Comparison of ENCODE assay signal across 12 cellular contexts in the genomic region with DNA sequence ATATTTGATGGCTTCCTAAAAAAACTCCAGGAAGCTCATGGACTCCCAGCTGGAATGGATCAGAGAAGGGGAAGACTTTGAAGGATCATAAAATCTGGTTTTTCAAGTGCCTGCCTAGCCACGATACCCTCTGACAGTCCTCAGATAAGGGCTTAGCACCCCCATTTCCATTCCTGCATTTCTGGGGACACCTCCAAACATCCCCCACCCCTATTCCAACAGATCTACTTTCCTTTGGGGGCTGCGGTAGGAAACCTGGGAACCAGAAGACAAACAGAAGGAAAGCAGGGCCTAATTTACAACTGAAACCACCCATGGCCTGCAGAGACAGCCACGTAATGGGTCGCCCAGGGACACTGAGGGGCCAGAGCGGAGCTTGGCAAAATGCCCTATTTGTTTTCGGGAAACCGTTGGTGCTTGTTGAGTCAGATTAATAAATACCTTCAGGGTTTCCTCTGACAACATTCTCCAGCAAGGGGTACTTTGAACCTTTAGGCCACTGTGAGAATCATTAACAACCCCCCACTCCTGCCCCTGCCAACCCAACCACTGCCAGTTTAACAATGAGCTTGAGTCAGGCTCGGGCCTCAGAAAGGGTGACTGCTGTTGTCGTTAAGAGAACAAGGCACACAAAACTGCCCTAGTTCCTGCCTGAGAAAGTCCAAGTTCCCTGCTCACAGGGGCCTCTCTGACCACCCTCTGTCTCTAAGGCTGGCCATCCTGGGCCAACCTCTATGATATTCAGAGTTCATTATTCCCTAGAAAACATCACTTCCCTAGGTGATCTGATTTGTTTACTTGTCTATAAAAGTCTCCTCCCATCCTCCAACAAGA. TPM values are rescaled to one million over a fixed set of nuclear protein-coding genes. Genes with fewer than 3 reads are reported as not detected.
DNase-seq lines count a peak whose midpoint lies in the region; ATAC-seq and TF ChIP-seq lines count a peak whose summit lies in the region.
"Had no signal": no experiment of that assay in that cellular context is flagged by ENCODE, and none has a peak within 500 bp of the region (broad histone marks: within the 10 kb centered on the region; RNA-seq: fewer than 3 reads in every experiment).

No MANE protein-coding gene starts in this region.

- 49% methylated on average over 9 of the region's 9 CpGs for WGBS in urinary bladder

- no peaks in the 10 kb centered on the region for H3K36me3 Mint-ChIP-seq in natural killer cell treated with Interleukin-12 subunit alpha and Interleukin-12 subunit beta and Interleukin-15 and Interleukin-18, amount 100 ng/mL, for 72 hours

- H3K4me1 ChIP-seq in urinary bladder (ENCODE audit: insufficient read depth): peaks cover 3% of the 10 kb centered on the region
- H3K4me1 ChIP-seq: lower lobe of right lung had no signal

- H3K27ac ChIP-seq in urinary bladder (ENCODE audit: low read depth): peak overlapping the region; percentile 67
- H3K27ac ChIP-seq: lower lobe of right lung had no signal

- H3K4me3 ChIP-seq in astrocyte of the spinal cord (ENCODE audit: low read depth, low read length): no peak overlapping the region
- no peak overlapping the region for H3K4me3 ChIP-seq in urinary bladder (ENCODE audit: low read depth, low read length)
- H3K4me3 ChIP-seq: lower lobe of right lung had no signal

- H3K36me3 ChIP-seq in urinary bladder (ENCODE audit: insufficient read depth): no peaks in the 10 kb centered on the region

- no peak overlapping the region for H3K27ac Mint-ChIP-seq in natural killer cell treated with Interleukin-12 subunit alpha and Interleukin-12 subunit beta and Interleukin-15 and Interleukin-18, amount 100 ng/mL, for 72 hours
- H3K27ac Mint-ChIP-seq: dendritic cell treated with granulocyte-macrophage colony-stimulating factor and Interleukin-4, amounts not matched to agents 40 ng/mL and 50 ng/mL, for 4 days had no signal

- no peak for ATAC-seq in natural killer cell treated with Interleukin-12 subunit alpha and Interleukin-12 subunit beta and Interleukin-15 and Interleukin-18, amount 100 ng/mL, for 72 hours
- no peak for ATAC-seq in HG02678 (IDR thresholded peaks at IDR 0.05; ENCODE audit: unreplicated experiment)

- in situ Hi-C loops in astrocyte of the spinal cord (cut with HindIII; ENCODE audit: low sequenced_read_pairs): no loop called here

- no peak overlapping the region for H3K4me3 Mint-ChIP-seq in natural killer cell treated with Interleukin-12 subunit alpha and Interleukin-12 subunit beta and Interleukin-15 and Interleukin-18, amount 100 ng/mL, for 72 hours
- H3K4me3 Mint-ChIP-seq: dendritic cell treated with granulocyte-macrophage colony-stimulating factor and Interleukin-4, amounts not matched to agents 40 ng/mL and 50 ng/mL, for 4 days had no signal

- H3K4me1 Mint-ChIP-seq in natural killer cell treated with Interleukin-12 subunit alpha and Interleukin-12 subunit beta and Interleukin-15 and Interleukin-18, amount 100 ng/mL, for 72 hours (ENCODE audit: low read depth in 2 of 2): peaks cover 9% of the 10 kb centered on the region in 2 donors

- no peak for TF ChIP-seq CTCF in astrocyte of the spinal cord (IDR thresholded peaks at IDR 0.05; ENCODE audit: low read depth, low read length)

- H3K27me3 Mint-ChIP-seq in natural killer cell treated with Interleukin-12 subunit alpha and Interleukin-12 subunit beta and Interleukin-15 and Interleukin-18, amount 100 ng/mL, for 72 hours: peaks cover 3 to 5% of the 10 kb centered on the region in 2 donors

- no peaks in the 10 kb centered on the region for H3K9me3 Mint-ChIP-seq in natural killer cell treated with Interleukin-12 subunit alpha and Interleukin-12 subunit beta and Interleukin-15 and Interleukin-18, amount 100 ng/mL, for 72 hours
- H3K9me3 Mint-ChIP-seq: dendritic cell treated with granulocyte-macrophage colony-stimulating factor and Interleukin-4, amounts not matched to agents 40 ng/mL and 50 ng/mL, for 4 days had no signal

- peak; percentile 26 for DNase-seq in NCI-H82 (lab: John Stamatoyannopoulos, UW)
- DNase-seq in NCI-H82 treated with DMSO at 0.1 percent for 48 hours (lab: John Stamatoyannopoulos, UW; ENCODE audit: unreplicated experiment): no peak
- peak; percentile 57 for DNase-seq in astrocyte of the spinal cord (ENCODE audit: low read depth, low spot score)
- DNase-seq in kidney glomerular epithelial cell (lab: John Stamatoyannopoulos, UW): peak; percentile 85
- no peak for DNase-seq in natural killer cell treated with Interleukin-12 subunit alpha and Interleukin-12 subunit beta and Interleukin-15 and Interleukin-18, amount 100 ng/mL, for 72 hours (ENCODE audit: low spot score)
- DNase-seq in cerebellar nuclear complex (lab: John Stamatoyannopoulos, UW): no peak
- DNase-seq: 8988T; activated CD8-positive, alpha-beta memory T cell treated with anti-CD3 and anti-CD28 coated beads for 24 hours; lower lobe of right lung had no signal

RNA-seq across cellular contexts. Expression of a gene that starts 23.5 kb away (rescaled TPM):
- total RNA-seq in urinary bladder: 3.5 TPM
- 1.8 TPM for polyA plus RNA-seq in urinary bladder
- under 1 TPM; 0.31 to 0.75 TPM for total RNA-seq in natural killer cell treated with Interleukin-12 subunit alpha and Interleukin-12 subunit beta and Interleukin-15 and Interleukin-18, amount 100 ng/mL, for 72 hours

RNA-seq across cellular contexts. Expression of a gene that starts 39.8 kb away (rescaled TPM):
- 9.3 TPM for total RNA-seq in urinary bladder
- 6.4 TPM for polyA plus RNA-seq in urinary bladder
- total RNA-seq in natural killer cell treated with Interleukin-12 subunit alpha and Interleukin-12 subunit beta and Interleukin-15 and Interleukin-18, amount 100 ng/mL, for 72 hours: 10 to 100 TPM; 12.6 to 16.0 TPM

Comparison
In these comparisons a context has a peak if more than half of its experiments do, and no peak if none do; other contexts are left out.
1. DNase-seq: peak in NCI-H82 (single experiment), astrocyte of the spinal cord (single experiment) and kidney glomerular epithelial cell (single experiment); none in NCI-H82 treated with DMSO at 0.1 percent for 48 hours (single experiment), natural killer cell treated with Interleukin-12 subunit alpha and Interleukin-12 subunit beta and Interleukin-15 and Interleukin-18, amount 100 ng/mL, for 72 hours (single experiment) and cerebellar nuclear complex (0 of 2).